Comparison of ENCODE assay signal across 1 cellular context in the genomic region with DNA sequence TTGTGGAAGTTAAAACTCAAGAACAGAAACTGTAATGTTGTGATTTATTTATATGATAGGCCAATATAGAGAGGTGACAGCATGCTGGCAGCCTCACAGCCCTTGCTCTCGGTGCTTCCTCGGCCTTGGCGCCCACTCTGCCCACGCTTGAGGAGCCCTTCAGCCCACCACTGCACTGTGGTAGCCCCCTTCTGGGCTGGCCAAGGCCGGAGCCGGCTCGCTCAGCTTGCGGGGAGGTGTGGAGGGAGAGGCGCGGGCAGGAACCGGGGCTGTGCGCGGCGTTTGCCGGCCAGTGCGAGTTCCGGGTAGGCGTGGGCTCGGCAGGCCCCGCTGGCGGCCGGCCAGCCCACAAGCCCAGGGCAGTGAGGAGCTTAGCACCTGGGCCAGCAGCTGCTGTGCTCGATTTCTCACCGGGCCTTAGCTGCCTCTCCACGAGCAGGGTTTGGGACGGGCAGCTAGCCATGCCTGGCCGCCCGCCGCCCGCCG.
TF ChIP-seq lines count a peak whose summit lies in the region.

No MANE protein-coding gene starts in this region.

TF ChIP-seq in HepG2, 621 proteins besides CTCF, POLR2A, EP300 and RAD21 (continued from another document and continues in another):
- no peak for TF ChIP-seq ZC3H13 (CRISPR knock-in tag; IDR thresholded peaks at IDR 0.05)
- no peak for TF ChIP-seq NR2F6 (IDR thresholded peaks at IDR 0.05)
- TF ChIP-seq NR2F6 (CRISPR knock-in tag; IDR thresholded peaks at IDR 0.05): no peak
- TF ChIP-seq SMARCE1 (IDR thresholded peaks at IDR 0.05; ENCODE audit: borderline replicate concordance): no peak
- no peak for TF ChIP-seq MEF2D (CRISPR knock-in tag; IDR thresholded peaks at IDR 0.05)
- no peak for TF ChIP-seq TFAP4 (IDR thresholded peaks at IDR 0.05; ENCODE audit: borderline replicate concordance, low read depth)
- TF ChIP-seq RBFOX2 (IDR thresholded peaks at IDR 0.05; ENCODE audit: low read depth, low read length): peak; percentile 61
- TF ChIP-seq, protein P1, sequence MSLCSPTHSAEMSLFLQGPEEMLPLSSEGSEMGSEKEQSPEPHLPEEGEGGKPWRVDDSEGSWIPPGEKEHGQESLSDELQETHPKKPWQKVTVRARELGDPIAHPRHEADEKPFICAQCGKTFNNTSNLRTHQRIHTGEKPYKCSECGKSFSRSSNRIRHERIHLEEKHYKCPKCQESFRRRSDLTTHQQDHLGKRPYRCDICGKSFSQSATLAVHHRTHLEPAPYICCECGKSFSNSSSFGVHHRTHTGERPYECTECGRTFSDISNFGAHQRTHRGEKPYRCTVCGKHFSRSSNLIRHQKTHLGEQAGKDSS (CRISPR knock-in tag; IDR thresholded peaks at IDR 0.05; ENCODE audit: borderline replicate concordance, low read depth): no peak
- no peak for TF ChIP-seq RARA (CRISPR knock-in tag; IDR thresholded peaks at IDR 0.05)
- 0 out of 2 replicates have a peak, but pooled peaks have one; percentile 5 for TF ChIP-seq ZNF263 (CRISPR knock-in tag; IDR thresholded peaks at IDR 0.05)
- TF ChIP-seq SRSF9 (IDR thresholded peaks at IDR 0.05; ENCODE audit: borderline replicate concordance, insufficient read depth, low read depth, low read length, poor library complexity, severe bottlenecking): no peak
- TF ChIP-seq MED1 (CRISPR knock-in tag; IDR thresholded peaks at IDR 0.05): peak; percentile 30; the same call in 1 of the 2 replicates
- TF ChIP-seq MAFF (IDR thresholded peaks at IDR 0.05; ENCODE audit: low read depth, low read length): no peak
- no peak for TF ChIP-seq ZFP36 (IDR thresholded peaks at IDR 0.05; ENCODE audit: borderline replicate concordance, low read depth, low read length, partially characterized antibody)
- TF ChIP-seq JUN (CRISPR knock-in tag; IDR thresholded peaks at IDR 0.05): no peak
- TF ChIP-seq, protein P2, sequence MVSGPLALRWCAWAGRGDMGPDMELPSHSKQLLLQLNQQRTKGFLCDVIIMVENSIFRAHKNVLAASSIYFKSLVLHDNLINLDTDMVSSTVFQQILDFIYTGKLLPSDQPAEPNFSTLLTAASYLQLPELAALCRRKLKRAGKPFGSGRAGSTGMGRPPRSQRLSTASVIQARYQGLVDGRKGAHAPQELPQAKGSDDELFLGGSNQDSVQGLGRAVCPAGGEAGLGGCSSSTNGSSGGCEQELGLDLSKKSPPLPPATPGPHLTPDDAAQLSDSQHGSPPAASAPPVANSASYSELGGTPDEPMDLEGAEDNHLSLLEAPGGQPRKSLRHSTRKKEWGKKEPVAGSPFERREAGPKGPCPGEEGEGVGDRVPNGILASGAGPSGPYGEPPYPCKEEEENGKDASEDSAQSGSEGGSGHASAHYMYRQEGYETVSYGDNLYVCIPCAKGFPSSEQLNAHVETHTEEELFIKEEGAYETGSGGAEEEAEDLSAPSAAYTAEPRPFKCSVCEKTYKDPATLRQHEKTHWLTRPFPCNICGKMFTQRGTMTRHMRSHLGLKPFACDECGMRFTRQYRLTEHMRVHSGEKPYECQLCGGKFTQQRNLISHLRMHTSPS (CRISPR knock-in tag; IDR thresholded peaks at IDR 0.05; ENCODE audit: low read depth): no peak
- peak; percentile 39; the same call in 1 of the 2 replicates for TF ChIP-seq TBX2 (CRISPR knock-in tag; IDR thresholded peaks at IDR 0.05; ENCODE audit: borderline replicate concordance)
- peak; percentile 75; the same call in 1 of the 2 replicates for TF ChIP-seq ZNF564 (CRISPR knock-in tag; IDR thresholded peaks at IDR 0.05)
- peak; percentile 53 for TF ChIP-seq SKI (IDR thresholded peaks at IDR 0.05; ENCODE audit: partially characterized antibody)
- TF ChIP-seq, protein P3, sequence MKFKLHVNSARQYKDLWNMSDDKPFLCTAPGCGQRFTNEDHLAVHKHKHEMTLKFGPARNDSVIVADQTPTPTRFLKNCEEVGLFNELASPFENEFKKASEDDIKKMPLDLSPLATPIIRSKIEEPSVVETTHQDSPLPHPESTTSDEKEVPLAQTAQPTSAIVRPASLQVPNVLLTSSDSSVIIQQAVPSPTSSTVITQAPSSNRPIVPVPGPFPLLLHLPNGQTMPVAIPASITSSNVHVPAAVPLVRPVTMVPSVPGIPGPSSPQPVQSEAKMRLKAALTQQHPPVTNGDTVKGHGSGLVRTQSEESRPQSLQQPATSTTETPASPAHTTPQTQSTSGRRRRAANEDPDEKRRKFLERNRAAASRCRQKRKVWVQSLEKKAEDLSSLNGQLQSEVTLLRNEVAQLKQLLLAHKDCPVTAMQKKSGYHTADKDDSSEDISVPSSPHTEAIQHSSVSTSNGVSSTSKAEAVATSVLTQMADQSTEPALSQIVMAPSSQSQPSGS (CRISPR knock-in tag; IDR thresholded peaks at IDR 0.05): no peak
- TF ChIP-seq, protein P4, sequence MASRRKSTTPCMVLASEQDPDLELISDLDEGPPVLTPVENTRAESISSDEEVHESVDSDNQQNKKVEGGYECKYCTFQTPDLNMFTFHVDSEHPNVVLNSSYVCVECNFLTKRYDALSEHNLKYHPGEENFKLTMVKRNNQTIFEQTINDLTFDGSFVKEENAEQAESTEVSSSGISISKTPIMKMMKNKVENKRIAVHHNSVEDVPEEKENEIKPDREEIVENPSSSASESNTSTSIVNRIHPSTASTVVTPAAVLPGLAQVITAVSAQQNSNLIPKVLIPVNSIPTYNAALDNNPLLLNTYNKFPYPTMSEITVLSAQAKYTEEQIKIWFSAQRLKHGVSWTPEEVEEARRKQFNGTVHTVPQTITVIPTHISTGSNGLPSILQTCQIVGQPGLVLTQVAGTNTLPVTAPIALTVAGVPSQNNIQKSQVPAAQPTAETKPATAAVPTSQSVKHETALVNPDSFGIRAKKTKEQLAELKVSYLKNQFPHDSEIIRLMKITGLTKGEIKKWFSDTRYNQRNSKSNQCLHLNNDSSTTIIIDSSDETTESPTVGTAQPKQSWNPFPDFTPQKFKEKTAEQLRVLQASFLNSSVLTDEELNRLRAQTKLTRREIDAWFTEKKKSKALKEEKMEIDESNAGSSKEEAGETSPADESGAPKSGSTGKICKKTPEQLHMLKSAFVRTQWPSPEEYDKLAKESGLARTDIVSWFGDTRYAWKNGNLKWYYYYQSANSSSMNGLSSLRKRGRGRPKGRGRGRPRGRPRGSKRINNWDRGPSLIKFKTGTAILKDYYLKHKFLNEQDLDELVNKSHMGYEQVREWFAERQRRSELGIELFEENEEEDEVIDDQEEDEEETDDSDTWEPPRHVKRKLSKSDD (CRISPR knock-in tag; IDR thresholded peaks at IDR 0.05; ENCODE audit: low read depth): no peak
- TF ChIP-seq ARNTL (CRISPR knock-in tag; IDR thresholded peaks at IDR 0.05): no peak
- TF ChIP-seq HOXA5 (CRISPR knock-in tag; IDR thresholded peaks at IDR 0.05): no peak
- TF ChIP-seq ZNF34 (CRISPR knock-in tag; IDR thresholded peaks at IDR 0.05; ENCODE audit: borderline replicate concordance): no peak
- TF ChIP-seq ZKSCAN1 (IDR thresholded peaks at IDR 0.05; ENCODE audit: low read length): no peak
- peak; percentile 86 for TF ChIP-seq ZFY (CRISPR knock-in tag; IDR thresholded peaks at IDR 0.05)
- TF ChIP-seq, protein P5, sequence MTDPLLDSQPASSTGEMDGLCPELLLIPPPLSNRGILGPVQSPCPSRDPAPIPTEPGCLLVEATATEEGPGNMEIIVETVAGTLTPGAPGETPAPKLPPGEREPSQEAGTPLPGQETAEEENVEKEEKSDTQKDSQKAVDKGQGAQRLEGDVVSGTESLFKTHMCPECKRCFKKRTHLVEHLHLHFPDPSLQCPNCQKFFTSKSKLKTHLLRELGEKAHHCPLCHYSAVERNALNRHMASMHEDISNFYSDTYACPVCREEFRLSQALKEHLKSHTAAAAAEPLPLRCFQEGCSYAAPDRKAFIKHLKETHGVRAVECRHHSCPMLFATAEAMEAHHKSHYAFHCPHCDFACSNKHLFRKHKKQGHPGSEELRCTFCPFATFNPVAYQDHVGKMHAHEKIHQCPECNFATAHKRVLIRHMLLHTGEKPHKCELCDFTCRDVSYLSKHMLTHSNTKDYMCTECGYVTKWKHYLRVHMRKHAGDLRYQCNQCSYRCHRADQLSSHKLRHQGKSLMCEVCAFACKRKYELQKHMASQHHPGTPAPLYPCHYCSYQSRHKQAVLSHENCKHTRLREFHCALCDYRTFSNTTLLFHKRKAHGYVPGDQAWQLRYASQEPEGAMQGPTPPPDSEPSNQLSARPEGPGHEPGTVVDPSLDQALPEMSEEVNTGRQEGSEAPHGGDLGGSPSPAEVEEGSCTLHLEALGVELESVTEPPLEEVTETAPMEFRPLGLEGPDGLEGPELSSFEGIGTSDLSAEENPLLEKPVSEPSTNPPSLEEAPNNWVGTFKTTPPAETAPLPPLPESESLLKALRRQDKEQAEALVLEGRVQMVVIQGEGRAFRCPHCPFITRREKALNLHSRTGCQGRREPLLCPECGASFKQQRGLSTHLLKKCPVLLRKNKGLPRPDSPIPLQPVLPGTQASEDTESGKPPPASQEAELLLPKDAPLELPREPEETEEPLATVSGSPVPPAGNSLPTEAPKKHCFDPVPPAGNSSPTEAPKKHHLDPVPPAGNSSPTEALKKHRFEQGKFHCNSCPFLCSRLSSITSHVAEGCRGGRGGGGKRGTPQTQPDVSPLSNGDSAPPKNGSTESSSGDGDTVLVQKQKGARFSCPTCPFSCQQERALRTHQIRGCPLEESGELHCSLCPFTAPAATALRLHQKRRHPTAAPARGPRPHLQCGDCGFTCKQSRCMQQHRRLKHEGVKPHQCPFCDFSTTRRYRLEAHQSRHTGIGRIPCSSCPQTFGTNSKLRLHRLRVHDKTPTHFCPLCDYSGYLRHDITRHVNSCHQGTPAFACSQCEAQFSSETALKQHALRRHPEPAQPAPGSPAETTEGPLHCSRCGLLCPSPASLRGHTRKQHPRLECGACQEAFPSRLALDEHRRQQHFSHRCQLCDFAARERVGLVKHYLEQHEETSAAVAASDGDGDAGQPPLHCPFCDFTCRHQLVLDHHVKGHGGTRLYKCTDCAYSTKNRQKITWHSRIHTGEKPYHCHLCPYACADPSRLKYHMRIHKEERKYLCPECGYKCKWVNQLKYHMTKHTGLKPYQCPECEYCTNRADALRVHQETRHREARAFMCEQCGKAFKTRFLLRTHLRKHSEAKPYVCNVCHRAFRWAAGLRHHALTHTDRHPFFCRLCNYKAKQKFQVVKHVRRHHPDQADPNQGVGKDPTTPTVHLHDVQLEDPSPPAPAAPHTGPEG (CRISPR knock-in tag; IDR thresholded peaks at IDR 0.05): 0 out of 2 replicates have a peak, but pooled peaks have one; percentile 19
- TF ChIP-seq MTA1 (CRISPR knock-in tag; IDR thresholded peaks at IDR 0.05; ENCODE audit: borderline replicate concordance): peak; percentile 35; the same call in 1 of the 2 replicates
- TF ChIP-seq SALL1 (CRISPR knock-in tag; IDR thresholded peaks at IDR 0.05): no peak; the same call in 1 of the 2 replicates
- TF ChIP-seq FLYWCH1 (CRISPR knock-in tag; IDR thresholded peaks at IDR 0.05): no peak
- TF ChIP-seq IKZF1 (IDR thresholded peaks at IDR 0.05): no peak
- no peak for TF ChIP-seq ZNF766 (CRISPR knock-in tag; IDR thresholded peaks at IDR 0.05; ENCODE audit: borderline replicate concordance)
- TF ChIP-seq KMT2B (CRISPR knock-in tag; IDR thresholded peaks at IDR 0.05): peak; percentile 44; the same call in 1 of the 2 replicates
- TF ChIP-seq ZNF891 (CRISPR knock-in tag; IDR thresholded peaks at IDR 0.05): no peak
- no peak for TF ChIP-seq NCOA5 (CRISPR knock-in tag; IDR thresholded peaks at IDR 0.05)
- no peak for TF ChIP-seq STAT5B (CRISPR knock-in tag; IDR thresholded peaks at IDR 0.05)
- TF ChIP-seq GATAD2A (CRISPR knock-in tag; IDR thresholded peaks at IDR 0.05): no peak
- TF ChIP-seq CBX1 (IDR thresholded peaks at IDR 0.05; ENCODE audit: low read depth): no peak
- TF ChIP-seq, protein P6, sequence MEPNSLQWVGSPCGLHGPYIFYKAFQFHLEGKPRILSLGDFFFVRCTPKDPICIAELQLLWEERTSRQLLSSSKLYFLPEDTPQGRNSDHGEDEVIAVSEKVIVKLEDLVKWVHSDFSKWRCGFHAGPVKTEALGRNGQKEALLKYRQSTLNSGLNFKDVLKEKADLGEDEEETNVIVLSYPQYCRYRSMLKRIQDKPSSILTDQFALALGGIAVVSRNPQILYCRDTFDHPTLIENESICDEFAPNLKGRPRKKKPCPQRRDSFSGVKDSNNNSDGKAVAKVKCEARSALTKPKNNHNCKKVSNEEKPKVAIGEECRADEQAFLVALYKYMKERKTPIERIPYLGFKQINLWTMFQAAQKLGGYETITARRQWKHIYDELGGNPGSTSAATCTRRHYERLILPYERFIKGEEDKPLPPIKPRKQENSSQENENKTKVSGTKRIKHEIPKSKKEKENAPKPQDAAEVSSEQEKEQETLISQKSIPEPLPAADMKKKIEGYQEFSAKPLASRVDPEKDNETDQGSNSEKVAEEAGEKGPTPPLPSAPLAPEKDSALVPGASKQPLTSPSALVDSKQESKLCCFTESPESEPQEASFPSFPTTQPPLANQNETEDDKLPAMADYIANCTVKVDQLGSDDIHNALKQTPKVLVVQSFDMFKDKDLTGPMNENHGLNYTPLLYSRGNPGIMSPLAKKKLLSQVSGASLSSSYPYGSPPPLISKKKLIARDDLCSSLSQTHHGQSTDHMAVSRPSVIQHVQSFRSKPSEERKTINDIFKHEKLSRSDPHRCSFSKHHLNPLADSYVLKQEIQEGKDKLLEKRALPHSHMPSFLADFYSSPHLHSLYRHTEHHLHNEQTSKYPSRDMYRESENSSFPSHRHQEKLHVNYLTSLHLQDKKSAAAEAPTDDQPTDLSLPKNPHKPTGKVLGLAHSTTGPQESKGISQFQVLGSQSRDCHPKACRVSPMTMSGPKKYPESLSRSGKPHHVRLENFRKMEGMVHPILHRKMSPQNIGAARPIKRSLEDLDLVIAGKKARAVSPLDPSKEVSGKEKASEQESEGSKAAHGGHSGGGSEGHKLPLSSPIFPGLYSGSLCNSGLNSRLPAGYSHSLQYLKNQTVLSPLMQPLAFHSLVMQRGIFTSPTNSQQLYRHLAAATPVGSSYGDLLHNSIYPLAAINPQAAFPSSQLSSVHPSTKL (CRISPR knock-in tag; IDR thresholded peaks at IDR 0.05): 0 out of 2 replicates have a peak, but pooled peaks have one; percentile 25
- TF ChIP-seq, protein P7, sequence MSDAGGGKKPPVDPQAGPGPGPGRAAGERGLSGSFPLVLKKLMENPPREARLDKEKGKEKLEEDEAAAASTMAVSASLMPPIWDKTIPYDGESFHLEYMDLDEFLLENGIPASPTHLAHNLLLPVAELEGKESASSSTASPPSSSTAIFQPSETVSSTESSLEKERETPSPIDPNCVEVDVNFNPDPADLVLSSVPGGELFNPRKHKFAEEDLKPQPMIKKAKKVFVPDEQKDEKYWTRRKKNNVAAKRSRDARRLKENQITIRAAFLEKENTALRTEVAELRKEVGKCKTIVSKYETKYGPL (CRISPR knock-in tag; IDR thresholded peaks at IDR 0.05): no peak
- no peak for TF ChIP-seq ZNF136 (CRISPR knock-in tag; IDR thresholded peaks at IDR 0.05; ENCODE audit: low read depth)
- TF ChIP-seq, protein P8, sequence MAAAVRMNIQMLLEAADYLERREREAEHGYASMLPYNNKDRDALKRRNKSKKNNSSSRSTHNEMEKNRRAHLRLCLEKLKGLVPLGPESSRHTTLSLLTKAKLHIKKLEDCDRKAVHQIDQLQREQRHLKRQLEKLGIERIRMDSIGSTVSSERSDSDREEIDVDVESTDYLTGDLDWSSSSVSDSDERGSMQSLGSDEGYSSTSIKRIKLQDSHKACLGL (CRISPR knock-in tag; IDR thresholded peaks at IDR 0.05): 0 out of 2 replicates have a peak, but pooled peaks have one; percentile 41
